ENCODE assay signal across 10 cellular contexts in genomic region chr1:151069103-151069486, GRCh38. TPM values are rescaled to one million over a fixed set of nuclear protein-coding genes. Genes with fewer than 3 reads are reported as not detected.
A peak's percentile ranks its signal among the peaks of the same experiment; 100 is the strongest.
DNase-seq lines count a peak whose midpoint lies in the region; ATAC-seq and TF ChIP-seq lines count a peak whose summit lies in the region.
"Had no signal": no experiment of that assay in that cellular context is flagged by ENCODE, and none has a peak within 500 bp of the region (broad histone marks: within the 10 kb centered on the region; RNA-seq: fewer than 3 reads in every experiment).

No MANE protein-coding gene starts in this region.

- H3K4me3 ChIP-seq in Panc1 (ENCODE audit: low read depth in 2 of 2, low read length in 2 of 2) = no peak overlapping the region
- H3K4me3 ChIP-seq in prostate gland = no peak overlapping the region

- H3K4me3 Mint-ChIP-seq in activated CD4-positive, alpha-beta T cell treated with anti-CD3 and anti-CD28 coated beads for 36 hours = peak overlapping the region; percentile 99
- peak overlapping the region; percentile 7 for H3K4me3 Mint-ChIP-seq in endothelial cell (ENCODE audit: unreplicated experiment)
- H3K4me3 Mint-ChIP-seq in stimulated activated memory B cell treated with anti-CD40 and anti-IgM and Interleukin-4, amounts not matched to agents 10 μg/mL and 1 μg/mL and 100 μg/mL, for 72 hours = peak overlapping the region; percentile 98

- no peak for DNase-seq in activated CD4-positive, alpha-beta T cell treated with anti-CD3 and anti-CD28 coated beads for 36 hours
- no peak for DNase-seq in activated CD4-positive, alpha-beta T cell treated with anti-CD3 and anti-CD28 coated beads, Interleukin-2, amount 50 U/mL, for 48 hours
- DNase-seq in Panc1 (ENCODE audit: low read depth, low spot score) (no peak), endothelial cell (ENCODE audit: low spot score) (no peak), COR-L47 (lab: John Stamatoyannopoulos, UW) (no peak), prostate gland (ENCODE audit: low spot score) (no peak), mucosa of gallbladder (ENCODE audit: low spot score) (no peak)
- DNase-seq: AML-193, dermis blood vessel endothelial cell had no signal

- peaks cover 18% of the 10 kb centered on the region for H3K4me1 Mint-ChIP-seq in activated CD4-positive, alpha-beta T cell treated with anti-CD3 and anti-CD28 coated beads for 36 hours
- peaks cover 13% of the 10 kb centered on the region for H3K4me1 Mint-ChIP-seq in endothelial cell (ENCODE audit: unreplicated experiment)
- peaks cover 16% of the 10 kb centered on the region for H3K4me1 Mint-ChIP-seq in stimulated activated memory B cell treated with anti-CD40 and anti-IgM and Interleukin-4, amounts not matched to agents 10 μg/mL and 1 μg/mL and 100 μg/mL, for 72 hours

- peaks cover 13% of the 10 kb centered on the region for H3K4me1 ChIP-seq in Panc1 (ENCODE audit: control insufficient read depth, insufficient read depth, low read length)
- peaks cover 2% of the 10 kb centered on the region for H3K4me1 ChIP-seq in prostate gland (replicated peaks)

- peak overlapping the region; percentile 100 for H3K27ac Mint-ChIP-seq in activated CD4-positive, alpha-beta T cell treated with anti-CD3 and anti-CD28 coated beads for 36 hours
- peak overlapping the region; percentile 13 for H3K27ac Mint-ChIP-seq in endothelial cell (ENCODE audit: unreplicated experiment)
- peak overlapping the region; percentile 100 for H3K27ac Mint-ChIP-seq in stimulated activated memory B cell treated with anti-CD40 and anti-IgM and Interleukin-4, amounts not matched to agents 10 μg/mL and 1 μg/mL and 100 μg/mL, for 72 hours

- H3K27me3 ChIP-seq in Panc1 (ENCODE audit: control insufficient read depth, insufficient read depth, low read length) (no peaks in the 10 kb centered on the region), prostate gland (replicated peaks; ENCODE audit: insufficient read depth) (no peaks in the 10 kb centered on the region)

- TF ChIP-seq POLR2A in prostate gland (IDR thresholded peaks at IDR 0.05) = no peak

- no TSS peak for BruUV-seq in Panc1 (replicated peaks; lab: Mats Ljungman, UMichigan)

- H3K9me3 Mint-ChIP-seq in activated CD4-positive, alpha-beta T cell treated with anti-CD3 and anti-CD28 coated beads for 36 hours (ENCODE audit: low read depth) = no peaks in the 10 kb centered on the region
- no peaks in the 10 kb centered on the region for H3K9me3 Mint-ChIP-seq in endothelial cell (ENCODE audit: unreplicated experiment)
- no peaks in the 10 kb centered on the region for H3K9me3 Mint-ChIP-seq in stimulated activated memory B cell treated with anti-CD40 and anti-IgM and Interleukin-4, amounts not matched to agents 10 μg/mL and 1 μg/mL and 100 μg/mL, for 72 hours

- peaks cover 2% of the 10 kb centered on the region; the same call in 1 of the 2 replicates for H3K36me3 ChIP-seq in Panc1 (ENCODE audit: control insufficient read depth, insufficient read depth, low read length)
- no peaks in the 10 kb centered on the region for H3K36me3 ChIP-seq in prostate gland

- intact Hi-C loops in activated CD4-positive, alpha-beta T cell treated with anti-CD3 and anti-CD28 coated beads for 36 hours (cut with DNase I, micrococcal nuclease) = no loop called here
- intact Hi-C loops in Panc1 (cut with micrococcal nuclease; ENCODE audit: unreplicated experiment) = no loop called here
- intact Hi-C loops in prostate gland (cut with DNase I) = loop anchor here (5.0 kb wide), 1 partner anchor 78 kb away; the partner anchor contains the start of gene SEMA6C

- H3K9me3 ChIP-seq in Panc1 (ENCODE audit: control insufficient read depth, insufficient read depth, low read depth, low read length) (no peaks in the 10 kb centered on the region), prostate gland (no peaks in the 10 kb centered on the region)

- peaks cover 9% of the 10 kb centered on the region for H3K36me3 Mint-ChIP-seq in activated CD4-positive, alpha-beta T cell treated with anti-CD3 and anti-CD28 coated beads for 36 hours (ENCODE audit: low read depth)
- H3K36me3 Mint-ChIP-seq in endothelial cell (ENCODE audit: low read depth, unreplicated experiment) = peaks cover 9% of the 10 kb centered on the region
- peaks cover 6% of the 10 kb centered on the region for H3K36me3 Mint-ChIP-seq in stimulated activated memory B cell treated with anti-CD40 and anti-IgM and Interleukin-4, amounts not matched to agents 10 μg/mL and 1 μg/mL and 100 μg/mL, for 72 hours

- no peaks in the 10 kb centered on the region for H3K27me3 Mint-ChIP-seq in activated CD4-positive, alpha-beta T cell treated with anti-CD3 and anti-CD28 coated beads for 36 hours
- H3K27me3 Mint-ChIP-seq in endothelial cell (ENCODE audit: unreplicated experiment) = peaks cover 9% of the 10 kb centered on the region
- H3K27me3 Mint-ChIP-seq in stimulated activated memory B cell treated with anti-CD40 and anti-IgM and Interleukin-4, amounts not matched to agents 10 μg/mL and 1 μg/mL and 100 μg/mL, for 72 hours = no peaks in the 10 kb centered on the region

- H3K27ac ChIP-seq in Panc1 (ENCODE audit: low read length) = peak overlapping the region; percentile 99
- no peak overlapping the region for H3K27ac ChIP-seq in prostate gland

- no peak for ATAC-seq in activated CD4-positive, alpha-beta T cell treated with anti-CD3 and anti-CD28 coated beads for 36 hours
- no peak for ATAC-seq in Panc1
- ATAC-seq in stimulated activated memory B cell treated with anti-CD40 and anti-IgM and Interleukin-4, amounts not matched to agents 10 μg/mL and 1 μg/mL and 100 μg/mL, for 72 hours = no peak

- CTCF ChIA-PET in activated CD4-positive, alpha-beta T cell treated with anti-CD3 and anti-CD28 coated beads for 36 hours (lab: Charles Lee) = interaction anchor here (1.2 to 4.0 kb wide), 3 partner anchors 9 to 21 kb away, joined by 3 to 24 read pairs (median 6); partner anchors contain the start of genes C1orf56, CDC42SE1 and MLLT11
- CTCF ChIA-PET in Panc1 (lab: Charles Lee) = no interaction called here

- in situ Hi-C loops in Panc1 (cut with HindIII; ENCODE audit: low pct_unique_long_range_greater_than_20kb, low sequenced_read_pairs) = no loop called here

- TF ChIP-seq CTCF in Panc1 (IDR thresholded peaks at IDR 0.05) = no peak
- TF ChIP-seq CTCF in endothelial cell (IDR thresholded peaks at IDR 0.05; ENCODE audit: unreplicated experiment) = no peak
- no peak for TF ChIP-seq CTCF in prostate gland (IDR thresholded peaks at IDR 0.05)

- POLR2A ChIA-PET in activated CD4-positive, alpha-beta T cell treated with anti-CD3 and anti-CD28 coated beads for 36 hours (lab: Charles Lee) = no interaction called here
- POLR2A ChIA-PET in Panc1 (lab: Charles Lee) = no interaction called here

- 83% methylated on average over 5 of the region's 5 CpGs for WGBS in prostate gland

RNA-seq across cellular contexts. Expression of gene GABPB2, which starts 1.5 kb away (rescaled TPM):
- 10 to 100 TPM; 16.6 to 19.2 TPM for total RNA-seq in activated CD4-positive, alpha-beta T cell treated with anti-CD3 and anti-CD28 coated beads for 36 hours
- 8.1 TPM for total RNA-seq in Panc1 (2021; ENCODE audit: unreplicated experiment)
- 2.2 TPM for polyA plus RNA-seq in Panc1 (2012; ENCODE audit: insufficient read length)
- total RNA-seq in endothelial cell (ENCODE audit: unreplicated experiment) = 4.1 TPM
- 10 to 100 TPM; 14.7 to 23.5 TPM for total RNA-seq in prostate gland
- 20.6 TPM for total RNA-seq in mucosa of gallbladder

RNA-seq across cellular contexts. Expression of gene MLLT11, which starts 8.9 kb away (rescaled TPM):
- total RNA-seq in activated CD4-positive, alpha-beta T cell treated with anti-CD3 and anti-CD28 coated beads for 36 hours = 1 to 10 TPM; 3.3 to 4.4 TPM
- total RNA-seq in Panc1 (2021; ENCODE audit: unreplicated experiment) (5.0 TPM), endothelial cell (ENCODE audit: unreplicated experiment) (27.8 TPM), prostate gland (1 to 10 TPM in 1 of 2 donors, under 1 TPM in 1; 0.64 to 1.9 TPM), mucosa of gallbladder (3.6 TPM)
- polyA plus RNA-seq in Panc1 (2012; ENCODE audit: insufficient read length) = 6.1 TPM

RNA-seq across cellular contexts. Expression of gene CDC42SE1, which starts 9.7 kb away (rescaled TPM):
- total RNA-seq in activated CD4-positive, alpha-beta T cell treated with anti-CD3 and anti-CD28 coated beads for 36 hours = 100 to 1,000 TPM in 1 of 2 experiments, 10 to 100 TPM in 1; 95.4 to 101 TPM
- 81.2 TPM for total RNA-seq in Panc1 (2021; ENCODE audit: unreplicated experiment)
- 51.3 TPM for polyA plus RNA-seq in Panc1 (2012; ENCODE audit: insufficient read length)
- total RNA-seq in endothelial cell (ENCODE audit: unreplicated experiment) = 180 TPM
- 10 to 100 TPM; 66.6 to 67.4 TPM for total RNA-seq in prostate gland
- total RNA-seq in mucosa of gallbladder = 87.3 TPM

RNA-seq across cellular contexts. Expression of gene C1orf56, which starts 21.5 kb away (rescaled TPM):
- 1 to 10 TPM; 1.3 to 1.5 TPM for total RNA-seq in activated CD4-positive, alpha-beta T cell treated with anti-CD3 and anti-CD28 coated beads for 36 hours
- total RNA-seq in Panc1 (2021; ENCODE audit: unreplicated experiment) = 2.7 TPM
- 6.3 TPM for polyA plus RNA-seq in Panc1 (2012; ENCODE audit: insufficient read length)
- 1.0 TPM for total RNA-seq in endothelial cell (ENCODE audit: unreplicated experiment)
- total RNA-seq in prostate gland = 10 to 100 TPM; 17.3 to 17.7 TPM
- 12.5 TPM for total RNA-seq in mucosa of gallbladder

RNA-seq across cellular contexts. Expression of gene BNIPL, which starts 32.7 kb away (rescaled TPM):
- 1 to 10 TPM in 1 of 2 experiments, under 1 TPM in 1; 0.98 to 1.6 TPM for total RNA-seq in activated CD4-positive, alpha-beta T cell treated with anti-CD3 and anti-CD28 coated beads for 36 hours
- 0.46 TPM for total RNA-seq in Panc1 (2021; ENCODE audit: unreplicated experiment)
- polyA plus RNA-seq in Panc1 (2012; ENCODE audit: insufficient read length) = 0.42 TPM
- total RNA-seq in endothelial cell (ENCODE audit: unreplicated experiment) = 1.5 TPM
- total RNA-seq in prostate gland = 10 to 100 TPM; 13.2 to 14.8 TPM
- total RNA-seq in mucosa of gallbladder = 0.66 TPM

Comparison
In these comparisons a context has a peak if more than half of its experiments do, and no peak if none do; other contexts are left out.
1. H3K27ac Mint-ChIP-seq: peak in every context shown above with its lines; median percentile 100 in activated CD4-positive, alpha-beta T cell treated with anti-CD3 and anti-CD28 coated beads for 36 hours; 100 in stimulated activated memory B cell treated with anti-CD40 and anti-IgM and Interleukin-4, amounts not matched to agents 10 μg/mL and 1 μg/mL and 100 μg/mL, for 72 hours; 13 in endothelial cell.
2. H3K4me3 Mint-ChIP-seq: peak in every context shown above with its lines; median percentile 99 in activated CD4-positive, alpha-beta T cell treated with anti-CD3 and anti-CD28 coated beads for 36 hours; 98 in stimulated activated memory B cell treated with anti-CD40 and anti-IgM and Interleukin-4, amounts not matched to agents 10 μg/mL and 1 μg/mL and 100 μg/mL, for 72 hours; 7 in endothelial cell.